In the genomic region with DNA sequence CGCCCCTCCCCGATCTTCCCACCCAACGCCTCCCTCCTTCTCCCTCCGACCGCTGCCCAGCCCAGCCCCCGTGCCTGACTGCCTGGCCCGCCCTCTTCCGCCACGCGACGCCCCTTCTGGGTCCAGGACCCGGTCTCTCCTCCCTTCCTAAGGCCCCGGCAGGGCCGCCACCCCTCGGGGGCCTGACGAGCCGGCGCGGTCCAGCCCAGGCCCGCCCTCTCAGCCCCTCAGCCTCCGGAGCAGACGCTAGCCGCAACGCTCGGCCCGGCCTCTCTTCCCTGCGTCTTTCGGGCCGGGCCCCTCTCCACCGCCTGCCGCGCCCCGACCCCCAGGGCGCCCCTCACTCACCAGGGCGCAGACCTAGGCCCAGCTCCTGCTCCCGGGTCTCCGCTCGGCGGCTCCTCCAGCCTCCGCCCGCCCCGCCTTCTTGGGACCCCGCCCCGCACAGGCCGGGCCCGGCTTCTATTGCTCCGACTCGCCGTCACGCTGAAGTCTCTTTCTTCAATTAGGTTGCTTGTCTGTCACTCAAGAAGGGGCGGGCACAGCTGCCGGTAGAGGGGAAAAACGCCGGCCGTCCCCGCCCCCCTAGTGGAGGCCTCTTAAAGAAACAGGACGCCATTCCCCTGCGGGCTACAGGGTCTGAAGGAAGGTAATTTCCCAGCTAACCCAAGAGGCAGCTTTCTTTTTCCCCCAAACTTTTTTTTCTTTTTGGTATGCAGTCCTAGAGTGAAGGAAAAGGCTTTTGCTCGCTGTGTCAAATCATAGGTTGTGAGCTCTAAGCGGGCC, we compare ENCODE assay signal across 7 cellular contexts. TPM values are rescaled to one million over a fixed set of nuclear protein-coding genes. Genes with fewer than 3 reads are reported as not detected.
DNase-seq lines count a peak whose midpoint lies in the region; ATAC-seq and TF ChIP-seq lines count a peak whose summit lies in the region.

A gene with protein sequence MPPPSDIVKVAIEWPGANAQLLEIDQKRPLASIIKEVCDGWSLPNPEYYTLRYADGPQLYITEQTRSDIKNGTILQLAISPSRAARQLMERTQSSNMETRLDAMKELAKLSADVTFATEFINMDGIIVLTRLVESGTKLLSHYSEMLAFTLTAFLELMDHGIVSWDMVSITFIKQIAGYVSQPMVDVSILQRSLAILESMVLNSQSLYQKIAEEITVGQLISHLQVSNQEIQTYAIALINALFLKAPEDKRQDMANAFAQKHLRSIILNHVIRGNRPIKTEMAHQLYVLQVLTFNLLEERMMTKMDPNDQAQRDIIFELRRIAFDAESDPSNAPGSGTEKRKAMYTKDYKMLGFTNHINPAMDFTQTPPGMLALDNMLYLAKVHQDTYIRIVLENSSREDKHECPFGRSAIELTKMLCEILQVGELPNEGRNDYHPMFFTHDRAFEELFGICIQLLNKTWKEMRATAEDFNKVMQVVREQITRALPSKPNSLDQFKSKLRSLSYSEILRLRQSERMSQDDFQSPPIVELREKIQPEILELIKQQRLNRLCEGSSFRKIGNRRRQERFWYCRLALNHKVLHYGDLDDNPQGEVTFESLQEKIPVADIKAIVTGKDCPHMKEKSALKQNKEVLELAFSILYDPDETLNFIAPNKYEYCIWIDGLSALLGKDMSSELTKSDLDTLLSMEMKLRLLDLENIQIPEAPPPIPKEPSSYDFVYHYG (minus strand): TSS at position 416 of the 786 bp plus-strand sequence. CDS start 12,133 bp downstream, outside the sequence.

- H4K20me1 ChIP-seq in hepatocyte (ENCODE audit: insufficient read depth, poor library complexity, severe bottlenecking): peaks cover 7% of the 10 kb centered on the region

- H3K9me2 ChIP-seq in hepatocyte (replicated peaks; ENCODE audit: insufficient read depth): no peaks in the 10 kb centered on the region

- peak; percentile 49 for TF ChIP-seq POLR2A in GM18505 (IDR thresholded peaks at IDR 0.05; ENCODE audit: borderline replicate concordance, extremely low read depth, insufficient read depth, insufficient read length)

- peaks cover 24% of the 10 kb centered on the region for H3K4me1 ChIP-seq in hepatocyte (ENCODE audit: insufficient read depth)

- H3K4me3 ChIP-seq in astrocyte of the cerebellum (ENCODE audit: low read depth, low read length): peak within 1 kb of the TSS; percentile 79
- H3K4me3 ChIP-seq in hepatocyte: peak within 1 kb of the TSS; percentile 78
- H3K4me3 ChIP-seq in retinal pigment epithelial cell (ENCODE audit: low read length): peak within 1 kb of the TSS; percentile 75

- DNase-seq in NCI-H2029 (lab: John Stamatoyannopoulos, UW) (peak; percentile 97), T-helper 22 cell (ENCODE audit: low read depth) (peak; percentile 96), astrocyte of the cerebellum (ENCODE audit: low read depth) (peak; percentile 94), hepatocyte (ENCODE audit: low spot score) (peak; percentile 98), retinal pigment epithelial cell (ENCODE audit: low read depth) (peak; percentile 90)

- H3K27me3 ChIP-seq in hepatocyte: no peaks in the 10 kb centered on the region

- under 1% methylated on average over 18 of the region's 60 CpGs for WGBS in hepatocyte (ENCODE audit: low lambda C conversion rate, missing lambda C conversion rate)

- peak within 1 kb of the TSS; percentile 68 for H2AFZ ChIP-seq in hepatocyte

- H3K4me2 ChIP-seq in hepatocyte: peak within 1 kb of the TSS; percentile 87

- TF ChIP-seq CTCF in astrocyte of the cerebellum (IDR thresholded peaks at IDR 0.05; ENCODE audit: low read depth, low read length, missing control alignments) (no peak), hepatocyte (IDR thresholded peaks at IDR 0.05; ENCODE audit: poor library complexity) (no peak), retinal pigment epithelial cell (conservative IDR thresholded peaks at IDR 0.05; ENCODE audit: low read depth, low read length) (peak; percentile 14)

- in situ Hi-C loops in astrocyte of the cerebellum (cut with HindIII; ENCODE audit: low sequenced_read_pairs): no loop called here

- no peaks in the 10 kb centered on the region for H3K9me3 ChIP-seq in hepatocyte (ENCODE audit: low read depth)

- H3K79me2 ChIP-seq in hepatocyte: peaks cover 43% of the 10 kb centered on the region

- ATAC-seq in GM18505 (IDR thresholded peaks at IDR 0.05; ENCODE audit: unreplicated experiment) (peak; percentile 79), HG02973 (IDR thresholded peaks at IDR 0.05; ENCODE audit: unreplicated experiment) (peak; percentile 78)

- peak within 1 kb of the TSS; percentile 97 for H3K27ac ChIP-seq in hepatocyte

- no peaks in the 10 kb centered on the region for H3K36me3 ChIP-seq in hepatocyte (replicated peaks; ENCODE audit: insufficient read depth, low read depth)

RNA-seq across cellular contexts. Expression of the gene that starts here (rescaled TPM):
- total RNA-seq in hepatocyte: 42.3 and 50.5 TPM in 2 replicates
- 32.8 and 35.0 TPM in 2 replicates for polyA plus RNA-seq in hepatocyte

Comparison
In these comparisons a context has a peak if more than half of its experiments do, and no peak if none do; other contexts are left out.
1. Peak in every context shown above with its lines: DNase-seq, ATAC-seq, H3K4me3 ChIP-seq and H3K27ac ChIP-seq.